Comparison of ENCODE assay signal across 25 cellular contexts in genomic region chr6:163867518-163868292, GRCh38.
DNase-seq lines count a peak whose midpoint lies in the region; ATAC-seq and TF ChIP-seq lines count a peak whose summit lies in the region.
"Had no signal": no experiment of that assay in that cellular context is flagged by ENCODE, and none has a peak within 500 bp of the region (broad histone marks: within the 10 kb centered on the region; RNA-seq: fewer than 3 reads in every experiment).

No MANE protein-coding gene starts in this region.

- H3K27me3 ChIP-seq in Panc1 (ENCODE audit: control insufficient read depth, insufficient read depth, low read length) (no peaks in the 10 kb centered on the region), iPS-15b (ENCODE audit: control insufficient read depth, insufficient read depth, low read length) (no peaks in the 10 kb centered on the region), neuronal stem cell (ENCODE audit: control insufficient read depth in 3 of 3, insufficient read depth in 3 of 3, low read depth in 1 of 3, low read length in 3 of 3) (no peaks in the 10 kb centered on the region)

- peaks cover 7% of the 10 kb centered on the region for H3K4me1 Mint-ChIP-seq in mesothelial cell of epicardium
- no peaks in the 10 kb centered on the region for H3K4me1 Mint-ChIP-seq in activated CD4-positive, alpha-beta memory T cell treated with anti-CD3 and anti-CD28 coated beads for 36 hours (ENCODE audit: low read depth)

- no peaks in the 10 kb centered on the region for H3K9me3 Mint-ChIP-seq in mesothelial cell of epicardium
- no peaks in the 10 kb centered on the region for H3K9me3 Mint-ChIP-seq in activated CD4-positive, alpha-beta memory T cell treated with anti-CD3 and anti-CD28 coated beads for 36 hours
- H3K9me3 Mint-ChIP-seq: CD4-positive, alpha-beta T cell had no signal

- peaks cover 12% of the 10 kb centered on the region for H3K27me3 Mint-ChIP-seq in mesothelial cell of epicardium (ENCODE audit: low read depth)
- peaks cover 7% of the 10 kb centered on the region for H3K27me3 Mint-ChIP-seq in activated CD4-positive, alpha-beta memory T cell treated with anti-CD3 and anti-CD28 coated beads for 36 hours

- no peak overlapping the region for H3K23ac ChIP-seq in neuronal stem cell (ENCODE audit: low read depth, low read length, poor library complexity)

- no peaks in the 10 kb centered on the region for H3K36me3 ChIP-seq in Panc1 (ENCODE audit: control insufficient read depth, insufficient read depth, low read length)
- no peaks in the 10 kb centered on the region for H3K36me3 ChIP-seq in iPS-15b (ENCODE audit: control insufficient read depth, insufficient read depth, low read length)
- H3K36me3 ChIP-seq in neuronal stem cell (replicated peaks in 1 of 2; ENCODE audit: control insufficient read depth in 2 of 2, insufficient read depth in 2 of 2, low read length in 2 of 2): no peaks in the 10 kb centered on the region

- H3K4me3 ChIP-seq in GM12864 (ENCODE audit: low read depth, low read length) (no peak overlapping the region), Panc1 (ENCODE audit: low read depth in 2 of 2, low read length in 2 of 2) (no peak overlapping the region), iPS-15b (ENCODE audit: low read depth, low read length) (no peak overlapping the region), neuronal stem cell (ENCODE audit: low read length in 2 of 2) (no peak overlapping the region)
- H3K4me3 ChIP-seq: GM12878 had no signal

- CTCF ChIA-PET in Panc1 (lab: Charles Lee): no interaction called here
- CTCF ChIA-PET in activated CD4-positive, alpha-beta memory T cell treated with anti-CD3 and anti-CD28 coated beads for 36 hours (lab: Charles Lee): no interaction called here

- no peak overlapping the region for H3K27ac ChIP-seq in Panc1 (ENCODE audit: low read length)
- no peak overlapping the region for H3K27ac ChIP-seq in neuronal stem cell (replicated peaks; ENCODE audit: low read length)
- H3K27ac ChIP-seq: HL-60, RWPE1 had no signal

- H3K9me3 ChIP-seq in Panc1 (ENCODE audit: control insufficient read depth, insufficient read depth, low read depth, low read length) (no peaks in the 10 kb centered on the region), iPS-15b (ENCODE audit: control insufficient read depth, insufficient read depth, low read length) (no peaks in the 10 kb centered on the region), neuronal stem cell (replicated peaks in 1 of 2; ENCODE audit: control insufficient read depth in 2 of 2, insufficient read depth in 1 of 2, low read depth in 1 of 2, low read length in 2 of 2) (no peaks in the 10 kb centered on the region)
- H3K9me3 ChIP-seq: Caco-2 had no signal

- BruUV-seq in Panc1 (replicated peaks; lab: Mats Ljungman, UMichigan): no TSS peak

- no peak overlapping the region for H4K8ac ChIP-seq in neuronal stem cell (ENCODE audit: low read depth, low read length)

- H3K27ac Mint-ChIP-seq in mesothelial cell of epicardium: no peak overlapping the region
- H3K27ac Mint-ChIP-seq in activated CD4-positive, alpha-beta memory T cell treated with anti-CD3 and anti-CD28 coated beads for 36 hours: no peak overlapping the region
- H3K27ac Mint-ChIP-seq: CD4-positive, alpha-beta T cell; HFFc6 had no signal

- H3K36me3 Mint-ChIP-seq in mesothelial cell of epicardium: no peaks in the 10 kb centered on the region
- no peaks in the 10 kb centered on the region for H3K36me3 Mint-ChIP-seq in activated CD4-positive, alpha-beta memory T cell treated with anti-CD3 and anti-CD28 coated beads for 36 hours

- no CpG with 5 or more reads among the region's 31 CpGs for WGBS in neuronal stem cell (ENCODE audit: extremely low coverage in 2 of 2, insufficient read length in 2 of 2, insufficient replicate concordance in 1 of 2), 2 donors

- no peak overlapping the region for H3K4me3 Mint-ChIP-seq in mesothelial cell of epicardium
- H3K4me3 Mint-ChIP-seq in activated CD4-positive, alpha-beta memory T cell treated with anti-CD3 and anti-CD28 coated beads for 36 hours: no peak overlapping the region
- H3K4me3 Mint-ChIP-seq: CD4-positive, alpha-beta T cell; HFFc6 had no signal

- H3K4ac ChIP-seq in neuronal stem cell (ENCODE audit: low read length): no peak overlapping the region

- H3K79me1 ChIP-seq in neuronal stem cell (ENCODE audit: low read depth, low read length): no peaks in the 10 kb centered on the region

- intact Hi-C loops in Panc1 (cut with micrococcal nuclease; ENCODE audit: unreplicated experiment): no loop called here
- intact Hi-C loops in activated CD4-positive, alpha-beta memory T cell treated with anti-CD3 and anti-CD28 coated beads for 36 hours (cut with micrococcal nuclease): no loop called here

- DNase-seq in GM12864 (ENCODE audit: low read depth) (peak; percentile 7), Panc1 (ENCODE audit: low read depth, low spot score) (no peak), neuronal stem cell (ENCODE audit: low spot score) (no peak), NCI-H524 treated with DMSO at 0.1 percent for 48 hours (lab: John Stamatoyannopoulos, UW) (no peak), mesothelial cell of epicardium (ENCODE audit: low spot score in 2 of 2, unreplicated experiment in 2 of 2) (no peak), HCEC 1CT (no peak)
- DNase-seq in activated CD4-positive, alpha-beta memory T cell treated with anti-CD3 and anti-CD28 coated beads for 36 hours: no peak
- DNase-seq: CD4-positive, alpha-beta T cell; DMS153; GF-D8; GOT3; HFFc6; MM.1S; NCI-H1092 treated with DMSO at 0.1 percent for 48 hours; NCI-H2081; NCI-H2171 treated with DMSO at 0.1 percent for 48 hours; NCI-H774; PC-3; SIG-M5 had no signal

- TF ChIP-seq CTCF in GM12864 (IDR thresholded peaks at IDR 0.05; ENCODE audit: low read depth, low read length, missing control alignments) (no peak), Panc1 (IDR thresholded peaks at IDR 0.05) (0 out of 2 replicates have a peak, but pooled peaks have one; percentile 12), mesothelial cell of epicardium (IDR thresholded peaks at IDR 0.05; ENCODE audit: unreplicated experiment) (no peak)

- H3K4me1 ChIP-seq in Panc1 (ENCODE audit: control insufficient read depth, insufficient read depth, low read length) (no peaks in the 10 kb centered on the region), iPS-15b (ENCODE audit: control insufficient read depth, insufficient read depth, low read length) (no peaks in the 10 kb centered on the region), neuronal stem cell (ENCODE audit: control insufficient read depth in 2 of 2, insufficient read depth in 1 of 2, low read depth in 1 of 2, low read length in 2 of 2) (peaks cover 0 to 10% of the 10 kb centered on the region in 2 donors)
- H3K4me1 ChIP-seq: Caco-2 had no signal

- H2BK5ac ChIP-seq in neuronal stem cell (ENCODE audit: low read length): no peak overlapping the region

- H2BK15ac ChIP-seq in neuronal stem cell (ENCODE audit: low read length): no peak overlapping the region

- no peak overlapping the region for H4K91ac ChIP-seq in neuronal stem cell (ENCODE audit: low read depth, low read length, poor library complexity)

- H3K18ac ChIP-seq in neuronal stem cell (ENCODE audit: low read length): peak overlapping the region; percentile 15

- H2BK120ac ChIP-seq in neuronal stem cell (ENCODE audit: low read depth, low read length): no peak overlapping the region

- peak overlapping the region; percentile 53 for H2AFZ ChIP-seq in neuronal stem cell (ENCODE audit: low read length)

- peak overlapping the region; percentile 8 for H2AK5ac ChIP-seq in neuronal stem cell (ENCODE audit: low read depth, low read length)

- H2BK12ac ChIP-seq in neuronal stem cell (ENCODE audit: low read length): no peak overlapping the region

- no peak overlapping the region for H3K14ac ChIP-seq in neuronal stem cell (ENCODE audit: low read length)

- POLR2A ChIA-PET in Panc1 (lab: Charles Lee): no interaction called here
- POLR2A ChIA-PET in activated CD4-positive, alpha-beta memory T cell treated with anti-CD3 and anti-CD28 coated beads for 36 hours (lab: Charles Lee): no interaction called here

- H3K4me2 ChIP-seq in neuronal stem cell (ENCODE audit: insufficient read depth, low read length, poor library complexity, severe bottlenecking): no peak overlapping the region

- in situ Hi-C loops in Panc1 (cut with HindIII; ENCODE audit: low pct_unique_long_range_greater_than_20kb, low sequenced_read_pairs): no loop called here

- H3K9ac ChIP-seq in iPS-15b (ENCODE audit: low read depth, low read length): peak overlapping the region; percentile 32
- H3K9ac ChIP-seq in neuronal stem cell (ENCODE audit: low read depth, low read length, poor library complexity): no peak overlapping the region

- ATAC-seq in Panc1: no peak
- ATAC-seq: GM12878, PC-3, SK-N-SH treated with all-trans-retinoic acid at 6 μM for 48 hours had no signal
